In the genomic region with DNA sequence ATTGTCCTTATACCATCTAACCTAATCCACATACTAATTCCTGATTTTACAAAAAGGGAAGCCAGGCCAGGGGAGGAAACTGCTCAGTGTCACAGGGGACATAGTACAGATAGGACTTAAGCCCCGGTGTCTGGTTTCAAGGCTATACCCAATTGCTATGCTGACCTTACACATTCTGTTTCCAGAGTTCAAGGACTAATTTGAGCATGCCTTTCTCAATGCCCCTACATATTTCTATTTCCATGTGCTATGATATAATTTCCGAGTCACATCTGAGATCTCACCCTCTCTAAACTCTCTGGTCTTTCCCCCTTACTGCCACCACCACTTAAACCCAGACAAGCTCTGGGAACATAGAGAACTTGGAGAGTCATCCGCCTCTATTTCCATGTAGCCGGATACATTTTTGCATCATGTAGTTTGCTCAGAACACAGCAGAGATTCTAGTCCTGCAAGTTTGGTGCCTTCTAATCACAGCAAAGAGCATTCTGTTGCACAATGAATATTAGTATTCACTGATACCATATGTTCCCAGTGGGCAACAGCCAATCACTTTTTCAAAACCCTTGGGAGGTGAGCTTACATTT, we compare ENCODE assay signal across 1 cellular context.
TF ChIP-seq lines count a peak whose summit lies in the region.

No MANE protein-coding gene starts in this region.

TF ChIP-seq in HepG2, 621 proteins besides CTCF, POLR2A, EP300 and RAD21 (continued from another document and continues in another):
- no peak for TF ChIP-seq ZNF567 (CRISPR knock-in tag; IDR thresholded peaks at IDR 0.05; ENCODE audit: borderline replicate concordance)
- no peak for TF ChIP-seq ZHX2 (IDR thresholded peaks at IDR 0.05; ENCODE audit: low read depth)
- no peak for TF ChIP-seq ZHX2 (CRISPR knock-in tag; IDR thresholded peaks at IDR 0.05; ENCODE audit: borderline replicate concordance)
- TF ChIP-seq, protein P1, sequence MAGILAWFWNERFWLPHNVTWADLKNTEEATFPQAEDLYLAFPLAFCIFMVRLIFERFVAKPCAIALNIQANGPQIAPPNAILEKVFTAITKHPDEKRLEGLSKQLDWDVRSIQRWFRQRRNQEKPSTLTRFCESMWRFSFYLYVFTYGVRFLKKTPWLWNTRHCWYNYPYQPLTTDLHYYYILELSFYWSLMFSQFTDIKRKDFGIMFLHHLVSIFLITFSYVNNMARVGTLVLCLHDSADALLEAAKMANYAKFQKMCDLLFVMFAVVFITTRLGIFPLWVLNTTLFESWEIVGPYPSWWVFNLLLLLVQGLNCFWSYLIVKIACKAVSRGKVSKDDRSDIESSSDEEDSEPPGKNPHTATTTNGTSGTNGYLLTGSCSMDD (CRISPR knock-in tag; IDR thresholded peaks at IDR 0.05): no peak
- TF ChIP-seq, protein P2, sequence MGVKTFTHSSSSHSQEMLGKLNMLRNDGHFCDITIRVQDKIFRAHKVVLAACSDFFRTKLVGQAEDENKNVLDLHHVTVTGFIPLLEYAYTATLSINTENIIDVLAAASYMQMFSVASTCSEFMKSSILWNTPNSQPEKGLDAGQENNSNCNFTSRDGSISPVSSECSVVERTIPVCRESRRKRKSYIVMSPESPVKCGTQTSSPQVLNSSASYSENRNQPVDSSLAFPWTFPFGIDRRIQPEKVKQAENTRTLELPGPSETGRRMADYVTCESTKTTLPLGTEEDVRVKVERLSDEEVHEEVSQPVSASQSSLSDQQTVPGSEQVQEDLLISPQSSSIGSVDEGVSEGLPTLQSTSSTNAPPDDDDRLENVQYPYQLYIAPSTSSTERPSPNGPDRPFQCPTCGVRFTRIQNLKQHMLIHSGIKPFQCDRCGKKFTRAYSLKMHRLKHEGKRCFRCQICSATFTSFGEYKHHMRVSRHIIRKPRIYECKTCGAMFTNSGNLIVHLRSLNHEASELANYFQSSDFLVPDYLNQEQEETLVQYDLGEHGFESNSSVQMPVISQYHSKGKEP (CRISPR knock-in tag; IDR thresholded peaks at IDR 0.05): no peak
- peak; percentile 92 for TF ChIP-seq MED1 (CRISPR knock-in tag; IDR thresholded peaks at IDR 0.05)
- TF ChIP-seq POLR2G (IDR thresholded peaks at IDR 0.05; ENCODE audit: low read depth, low read length): no peak
- TF ChIP-seq HDAC2 (CRISPR knock-in tag; IDR thresholded peaks at IDR 0.05): peak; percentile 67; the same call in 1 of the 2 replicates
- no peak for TF ChIP-seq ONECUT2 (CRISPR knock-in tag; IDR thresholded peaks at IDR 0.05)
- TF ChIP-seq ZNF709 (CRISPR knock-in tag; IDR thresholded peaks at IDR 0.05): no peak
- TF ChIP-seq ZNF615 (CRISPR knock-in tag; IDR thresholded peaks at IDR 0.05; ENCODE audit: borderline replicate concordance): no peak
- TF ChIP-seq ZSCAN25 (CRISPR knock-in tag; IDR thresholded peaks at IDR 0.05): no peak
- TF ChIP-seq, protein P3, sequence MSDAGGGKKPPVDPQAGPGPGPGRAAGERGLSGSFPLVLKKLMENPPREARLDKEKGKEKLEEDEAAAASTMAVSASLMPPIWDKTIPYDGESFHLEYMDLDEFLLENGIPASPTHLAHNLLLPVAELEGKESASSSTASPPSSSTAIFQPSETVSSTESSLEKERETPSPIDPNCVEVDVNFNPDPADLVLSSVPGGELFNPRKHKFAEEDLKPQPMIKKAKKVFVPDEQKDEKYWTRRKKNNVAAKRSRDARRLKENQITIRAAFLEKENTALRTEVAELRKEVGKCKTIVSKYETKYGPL (CRISPR knock-in tag; IDR thresholded peaks at IDR 0.05): no peak
- TF ChIP-seq WIZ (CRISPR knock-in tag; IDR thresholded peaks at IDR 0.05): no peak
- TF ChIP-seq ZSCAN20 (CRISPR knock-in tag; IDR thresholded peaks at IDR 0.05; ENCODE audit: borderline replicate concordance): no peak
- TF ChIP-seq XRCC5 (optimal IDR thresholded peaks at IDR 0.05; ENCODE audit: low read length): no peak
- TF ChIP-seq ZZZ3 (CRISPR knock-in tag; IDR thresholded peaks at IDR 0.05; ENCODE audit: borderline replicate concordance): no peak
- TF ChIP-seq ZNF441 (CRISPR knock-in tag; IDR thresholded peaks at IDR 0.05; ENCODE audit: borderline replicate concordance): no peak
- no peak for TF ChIP-seq ZNF501 (CRISPR knock-in tag; IDR thresholded peaks at IDR 0.05)
- no peak for TF ChIP-seq JUNB (CRISPR knock-in tag; IDR thresholded peaks at IDR 0.05; ENCODE audit: borderline replicate concordance)
- TF ChIP-seq, protein P4, sequence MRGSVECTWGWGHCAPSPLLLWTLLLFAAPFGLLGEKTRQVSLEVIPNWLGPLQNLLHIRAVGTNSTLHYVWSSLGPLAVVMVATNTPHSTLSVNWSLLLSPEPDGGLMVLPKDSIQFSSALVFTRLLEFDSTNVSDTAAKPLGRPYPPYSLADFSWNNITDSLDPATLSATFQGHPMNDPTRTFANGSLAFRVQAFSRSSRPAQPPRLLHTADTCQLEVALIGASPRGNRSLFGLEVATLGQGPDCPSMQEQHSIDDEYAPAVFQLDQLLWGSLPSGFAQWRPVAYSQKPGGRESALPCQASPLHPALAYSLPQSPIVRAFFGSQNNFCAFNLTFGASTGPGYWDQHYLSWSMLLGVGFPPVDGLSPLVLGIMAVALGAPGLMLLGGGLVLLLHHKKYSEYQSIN (CRISPR knock-in tag; IDR thresholded peaks at IDR 0.05; ENCODE audit: borderline replicate concordance): no peak
- TF ChIP-seq ZNF564 (CRISPR knock-in tag; IDR thresholded peaks at IDR 0.05): no peak
- TF ChIP-seq SNRNP70 (IDR thresholded peaks at IDR 0.05; ENCODE audit: low read depth, low read length): no peak
- TF ChIP-seq ZNF768 (CRISPR knock-in tag; IDR thresholded peaks at IDR 0.05): no peak
- no peak for TF ChIP-seq ZNF274 (CRISPR knock-in tag; IDR thresholded peaks at IDR 0.05)
- peak; percentile 38; the same call in 1 of the 2 replicates for TF ChIP-seq ATF2 (CRISPR knock-in tag; IDR thresholded peaks at IDR 0.05)
- no peak for TF ChIP-seq MLLT10 (CRISPR knock-in tag; IDR thresholded peaks at IDR 0.05)
- peak; percentile 60; the same call in 1 of the 2 replicates for TF ChIP-seq REPIN1 (CRISPR knock-in tag; IDR thresholded peaks at IDR 0.05; ENCODE audit: borderline replicate concordance, low read depth)
- no peak for TF ChIP-seq ZC3H13 (CRISPR knock-in tag; IDR thresholded peaks at IDR 0.05)
- TF ChIP-seq ZFP62 (CRISPR knock-in tag; IDR thresholded peaks at IDR 0.05): no peak
- no peak for TF ChIP-seq FOXA1 (IDR thresholded peaks at IDR 0.05)
- 0 out of 2 replicates have a peak, but pooled peaks have one; percentile 25 for TF ChIP-seq FOXA1 (CRISPR knock-in tag; IDR thresholded peaks at IDR 0.05)
- TF ChIP-seq ZNF784 (CRISPR knock-in tag; IDR thresholded peaks at IDR 0.05; ENCODE audit: borderline replicate concordance): peak; percentile 37; the same call in 1 of the 2 replicates
- TF ChIP-seq ZBTB40 (IDR thresholded peaks at IDR 0.05): no peak
- TF ChIP-seq ZBTB40 (CRISPR knock-in tag; IDR thresholded peaks at IDR 0.05): no peak
- no peak for TF ChIP-seq ZNF256 (CRISPR knock-in tag; conservative IDR thresholded peaks at IDR 0.05)
- TF ChIP-seq ZNF792 (CRISPR knock-in tag; IDR thresholded peaks at IDR 0.05): no peak; the same call in 1 of the 2 replicates
